In the genomic region with DNA sequence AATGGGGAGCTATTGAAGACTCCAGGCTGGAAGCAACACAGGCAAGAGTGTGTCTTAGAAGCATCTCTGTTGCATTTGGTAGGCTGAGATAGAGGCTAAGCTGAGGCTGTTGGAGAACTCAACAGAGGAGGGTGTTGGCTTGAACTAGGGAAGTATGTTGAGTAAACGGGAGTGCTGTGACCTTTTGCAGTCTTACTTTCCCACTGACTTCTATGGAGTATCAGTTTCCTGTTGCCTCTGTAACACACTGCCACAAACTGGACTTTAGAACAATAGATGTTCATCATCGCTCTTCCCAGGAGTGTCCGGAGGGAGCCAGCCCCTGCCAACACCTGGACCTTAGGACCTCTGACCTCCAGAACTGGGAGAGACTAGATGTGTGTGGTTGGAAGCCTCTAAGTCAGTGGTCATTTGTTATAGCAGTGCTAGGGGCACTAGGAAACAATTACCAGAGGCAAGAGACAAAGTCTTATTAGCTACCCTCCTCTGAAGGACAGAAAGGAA, we compare ENCODE assay signal across 6 cellular contexts.
DNase-seq lines count a peak whose midpoint lies in the region; ATAC-seq, FAIRE-seq and TF ChIP-seq lines count a peak whose summit lies in the region.
"Not testable (repeated sequence)": the region's sequence is repeated elsewhere in the genome, so short reads cannot be mapped to it uniquely, and the experiment has no call there.

No MANE protein-coding gene starts in this region.

- TF ChIP-seq RAD21 in IMR-90 (IDR thresholded peaks at IDR 0.05; ENCODE audit: low read length) = not testable (repeated sequence)

- H3K4me3 ChIP-seq in IMR-90 (ENCODE audit: insufficient read depth, low read depth, low read length); bronchial epithelial cell (ENCODE audit: low read depth, low read length); fibroblast of pulmonary artery (replicated peaks; ENCODE audit: low read depth, low read length); sigmoid colon; upper lobe of right lung: not testable (repeated sequence)

- ATAC-seq in IMR-90 (ENCODE audit: low read depth) = not testable (repeated sequence)
- ATAC-seq in upper lobe of right lung = peak; percentile 8

- CTCF ChIA-PET in IMR-90 (lab: Yijun Ruan, JAX) = not testable (repeated sequence)

- intact Hi-C loops in IMR-90 (cut with micrococcal nuclease) (loop anchor here (5.0 to 10.0 kb wide), 2 partner anchors 57 to 194 kb away; a partner anchor contains a TSS), upper lobe of right lung (cut with DNase I) (loop anchor here (10.0 kb wide), 1 partner anchor 244 kb away; no protein-coding TSS in a partner anchor)
- intact Hi-C loops in sigmoid colon (cut with DNase I) = not testable (repeated sequence)

- H3K56ac ChIP-seq in IMR-90 (ENCODE audit: extremely low read depth, insufficient read depth, low read length) = not testable (repeated sequence)

- POLR2A ChIA-PET in IMR-90 (lab: Charles Lee; ENCODE audit: unreplicated experiment) = not testable (repeated sequence)

- peak; percentile 98 for FAIRE-seq in bronchial epithelial cell (lab: Jason Lieb, UNC)

- H3K79me1 ChIP-seq in IMR-90 (ENCODE audit: low read depth in 1 of 2, low read length in 2 of 2) = not testable (repeated sequence)

- TF ChIP-seq CTCF in IMR-90 (conservative IDR thresholded peaks at IDR 0.05; ENCODE audit: low read depth, low read length); bronchial epithelial cell (IDR thresholded peaks at IDR 0.05; ENCODE audit: insufficient read depth, low read length, severe bottlenecking); fibroblast of pulmonary artery (IDR thresholded peaks at IDR 0.05; ENCODE audit: low read length, missing control alignments); sigmoid colon (IDR thresholded peaks at IDR 0.05); upper lobe of right lung (IDR thresholded peaks at IDR 0.05): not testable (repeated sequence)

- BruUV-seq in IMR-90 (replicated peaks; lab: Mats Ljungman, UMichigan) = not testable (repeated sequence)

- not testable (repeated sequence) for H3K4ac ChIP-seq in IMR-90 (ENCODE audit: low read depth, low read length)

- not testable (repeated sequence) for H3K36me3 ChIP-seq in IMR-90 (ENCODE audit: control insufficient read depth, insufficient read depth, low read length); bronchial epithelial cell (ENCODE audit: control insufficient read depth, insufficient read depth, low read length); sigmoid colon; upper lobe of right lung

- 0 out of 2 replicates have a peak overlapping the region, but pooled peaks have one; percentile 20 for H2BK20ac ChIP-seq in IMR-90 (ENCODE audit: low read depth, low read length)

- H2AFZ ChIP-seq in IMR-90 (replicated peaks; ENCODE audit: low read length, poor library complexity) = not testable (repeated sequence)

- in situ Hi-C loops in IMR-90 (cut with MboI; ENCODE audit: low sequenced_read_pairs) = not testable (repeated sequence)

- not testable (repeated sequence) for TF ChIP-seq POLR2A in IMR-90 (IDR thresholded peaks at IDR 0.05; ENCODE audit: low read depth, low read length); sigmoid colon (IDR thresholded peaks at IDR 0.05)

- H3K23ac ChIP-seq in IMR-90 (ENCODE audit: low read depth, low read length) = not testable (repeated sequence)

- TF ChIP-seq EP300 in sigmoid colon (IDR thresholded peaks at IDR 0.05) = not testable (repeated sequence)

- not testable (repeated sequence) for H3K9me1 ChIP-seq in IMR-90 (ENCODE audit: insufficient read depth, low read length)

- dilution Hi-C loops in IMR-90 (cut with HindIII; ENCODE audit: low sequenced_read_pairs, unreplicated experiment) = not testable (repeated sequence)

- not testable (repeated sequence) for H3K14ac ChIP-seq in IMR-90 (replicated peaks; ENCODE audit: low read depth, low read length)

- H2BK5ac ChIP-seq in IMR-90 (ENCODE audit: low read depth, low read length, poor library complexity, severe bottlenecking) = not testable (repeated sequence)

- not testable (repeated sequence) for H3K27me3 ChIP-seq in IMR-90 (ENCODE audit: control insufficient read depth, insufficient read depth, low read length); bronchial epithelial cell (ENCODE audit: control insufficient read depth, insufficient read depth, low read length); sigmoid colon; upper lobe of right lung

- not testable (repeated sequence) for H4K91ac ChIP-seq in IMR-90 (ENCODE audit: insufficient read depth, low read depth, low read length)

- not testable (repeated sequence) for H2BK120ac ChIP-seq in IMR-90 (ENCODE audit: low read depth, low read length)

- not testable (repeated sequence) for H4K8ac ChIP-seq in IMR-90 (ENCODE audit: low read depth in 2 of 2, low read length in 2 of 2)

- no CpG with 5 or more reads among the region's 3 CpGs for WGBS in IMR-90 (ENCODE audit: extremely low coverage in 2 of 2, insufficient read length in 1 of 2), 2 experiments
- 56 to 73% methylated on average over 3 of the region's 3 CpGs for WGBS in sigmoid colon, 2 donors

- not testable (repeated sequence) for H3K9ac ChIP-seq in IMR-90 (ENCODE audit: low read depth, low read length)

- H2AK5ac ChIP-seq in IMR-90 (ENCODE audit: low read depth, low read length) = peak overlapping the region; percentile 73; the same call in 1 of the 2 replicates

- H3K18ac ChIP-seq in IMR-90 (ENCODE audit: low read depth, low read length) = not testable (repeated sequence)

- not testable (repeated sequence) for H4K20me1 ChIP-seq in IMR-90 (ENCODE audit: insufficient read depth, low read length)

- not testable (repeated sequence) for DNase-seq in IMR-90; bronchial epithelial cell (ENCODE audit: low read depth); upper lobe of right lung
- peak; percentile 19 for DNase-seq in fibroblast of pulmonary artery (ENCODE audit: low read depth)
- DNase-seq in lung microvascular endothelial cell (ENCODE audit: low read depth in 2 of 2) = peak; percentile 19 to 76
- peak; percentile 35 for DNase-seq in sigmoid colon

- not testable (repeated sequence) for H2AK9ac ChIP-seq in IMR-90 (replicated peaks; ENCODE audit: low read depth, low read length, poor library complexity)

- peaks cover 25% of the 10 kb centered on the region for H3K4me1 ChIP-seq in IMR-90 (ENCODE audit: control insufficient read depth, insufficient read depth, low read length)
- peaks cover 0 to 13% (median 9%) of the 10 kb centered on the region in 4 donors for H3K4me1 ChIP-seq in sigmoid colon
- not testable (repeated sequence) for H3K4me1 ChIP-seq in upper lobe of right lung

- not testable (repeated sequence) for H2BK15ac ChIP-seq in IMR-90 (ENCODE audit: low read depth, low read length)

- not testable (repeated sequence) for H3K27ac ChIP-seq in IMR-90 (ENCODE audit: insufficient read depth, low read length); sigmoid colon; upper lobe of right lung

- H4K5ac ChIP-seq in IMR-90 (ENCODE audit: low read depth, low read length) = not testable (repeated sequence)

- H3K9me3 ChIP-seq in IMR-90 (ENCODE audit: control insufficient read depth, insufficient read depth, low read length); sigmoid colon; upper lobe of right lung: not testable (repeated sequence)

- not testable (repeated sequence) for H3K4me2 ChIP-seq in IMR-90 (ENCODE audit: low read depth, low read length)
